In the genomic region with DNA sequence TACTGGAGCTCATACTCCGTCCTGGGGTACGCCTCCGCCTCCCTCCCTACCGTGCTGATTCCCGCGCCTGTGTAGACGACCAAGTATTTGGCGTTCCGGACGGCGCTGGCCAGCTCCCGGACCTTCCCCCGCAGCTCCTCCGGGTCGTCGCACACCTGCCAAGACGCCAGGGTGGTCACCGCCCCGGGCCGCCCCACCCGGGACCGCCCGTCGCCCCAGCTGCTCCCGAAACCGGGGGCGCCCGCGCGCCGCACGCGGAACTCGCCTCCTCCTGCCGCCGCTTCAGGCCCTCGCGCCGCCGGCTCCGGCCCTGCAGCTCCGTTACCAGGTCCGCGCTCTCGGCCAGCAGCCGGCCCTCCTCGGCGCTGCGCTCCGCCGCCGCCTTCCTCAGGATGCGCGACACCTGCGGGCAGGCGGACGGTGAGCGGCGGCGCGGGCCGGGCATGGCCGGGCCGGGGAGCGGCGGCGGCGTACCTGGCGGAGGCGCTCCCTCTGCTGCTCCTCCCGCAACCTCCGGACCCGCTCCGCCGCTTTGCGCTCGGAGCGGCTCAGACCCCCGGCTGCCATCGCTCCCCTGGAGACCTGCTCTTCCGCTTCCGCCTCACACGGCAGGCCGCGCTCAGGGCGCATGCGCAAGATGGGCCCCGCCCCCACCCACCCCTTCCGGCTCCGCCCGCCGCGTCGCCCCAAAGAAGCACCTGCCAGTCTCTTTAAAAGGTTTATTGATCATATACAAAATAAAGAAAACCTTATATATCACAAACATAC, we compare ENCODE assay signal across 8 cellular contexts. TPM values are rescaled to one million over a fixed set of nuclear protein-coding genes. Genes with fewer than 3 reads are reported as not detected.
DNase-seq lines count a peak whose midpoint lies in the region; ATAC-seq and TF ChIP-seq lines count a peak whose summit lies in the region.

A gene with protein sequence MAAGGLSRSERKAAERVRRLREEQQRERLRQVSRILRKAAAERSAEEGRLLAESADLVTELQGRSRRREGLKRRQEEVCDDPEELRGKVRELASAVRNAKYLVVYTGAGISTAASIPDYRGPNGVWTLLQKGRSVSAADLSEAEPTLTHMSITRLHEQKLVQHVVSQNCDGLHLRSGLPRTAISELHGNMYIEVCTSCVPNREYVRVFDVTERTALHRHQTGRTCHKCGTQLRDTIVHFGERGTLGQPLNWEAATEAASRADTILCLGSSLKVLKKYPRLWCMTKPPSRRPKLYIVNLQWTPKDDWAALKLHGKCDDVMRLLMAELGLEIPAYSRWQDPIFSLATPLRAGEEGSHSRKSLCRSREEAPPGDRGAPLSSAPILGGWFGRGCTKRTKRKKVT (minus strand): TSS at position 612 of the 768 bp plus-strand sequence. CDS start 45 bp downstream, at position 567.

- peaks cover 22% of the 10 kb centered on the region for H3K4me1 Mint-ChIP-seq in T-helper 1 cell treated with Interleukin-12 subunit alpha and Interleukin-12 subunit beta and Interleukin-4 antibody, amounts not matched to agents 30 μg/mL and 1 μg/mL, for 36 hours (ENCODE audit: low read depth)

- DNase-seq in G401 (ENCODE audit: low spot score) = peak; percentile 83
- peak; percentile 84 to 88 (median 87) for DNase-seq in NCI-H1417 (lab: John Stamatoyannopoulos, UW)
- DNase-seq in adrenal gland = peak in 6 of 7 donors; percentile 61 to 77 (median 68)
- peak; percentile 79 for DNase-seq in left cardiac atrium
- DNase-seq in prostate gland (ENCODE audit: low spot score) = peak; percentile 64
- DNase-seq in ureter (ENCODE audit: low spot score) = peak; percentile 81

- H3K9me3 Mint-ChIP-seq in T-helper 1 cell treated with Interleukin-12 subunit alpha and Interleukin-12 subunit beta and Interleukin-4 antibody, amounts not matched to agents 30 μg/mL and 1 μg/mL, for 36 hours = no peaks in the 10 kb centered on the region

- H3K9me3 ChIP-seq in adrenal gland (replicated peaks in 1 of 3) (no peaks in the 10 kb centered on the region), prostate gland (no peaks in the 10 kb centered on the region)

- peak within 1 kb of the TSS; percentile 86 for H3K27ac Mint-ChIP-seq in T-helper 1 cell treated with Interleukin-12 subunit alpha and Interleukin-12 subunit beta and Interleukin-4 antibody, amounts not matched to agents 30 μg/mL and 1 μg/mL, for 36 hours

- H3K27me3 ChIP-seq in adrenal gland (no peaks in the 10 kb centered on the region), prostate gland (replicated peaks; ENCODE audit: insufficient read depth) (no peaks in the 10 kb centered on the region)

- peaks cover 0 to 44% of the 10 kb centered on the region in 2 donors for H3K36me3 ChIP-seq in adrenal gland (replicated peaks in 1 of 2)
- peaks cover 10 to 11% of the 10 kb centered on the region in 2 donors for H3K36me3 ChIP-seq in prostate gland

- ATAC-seq in HG02610 (IDR thresholded peaks at IDR 0.05; ENCODE audit: unreplicated experiment) (peak; percentile 51), left cardiac atrium (peak; percentile 80 to 92)

- TF ChIP-seq CTCF in adrenal gland (IDR thresholded peaks at IDR 0.05) = no peak
- no peak for TF ChIP-seq CTCF in prostate gland (IDR thresholded peaks at IDR 0.05)

- H3K4me1 ChIP-seq in adrenal gland (replicated peaks in 1 of 2) (peaks cover 18 to 34% of the 10 kb centered on the region in 2 donors), prostate gland (replicated peaks) (peaks cover 4% of the 10 kb centered on the region)

- H3K4me3 ChIP-seq in adrenal gland (peak within 1 kb of the TSS; percentile 66 to 91 (median 72)), prostate gland (peak within 1 kb of the TSS; percentile 88 to 98)

- WGBS in adrenal gland, 4 donors = 0 to 1% (median 1%) methylated on average over 22 to 94 of the region's 94 CpGs
- WGBS in prostate gland = under 1% methylated on average over 39 of the region's 94 CpGs

- in situ Hi-C loops in G401 (cut with HindIII; ENCODE audit: low sequenced_read_pairs) = no loop called here

- peak within 1 kb of the TSS; percentile 92 for H3K4me3 Mint-ChIP-seq in T-helper 1 cell treated with Interleukin-12 subunit alpha and Interleukin-12 subunit beta and Interleukin-4 antibody, amounts not matched to agents 30 μg/mL and 1 μg/mL, for 36 hours

- no peaks in the 10 kb centered on the region for H3K27me3 Mint-ChIP-seq in T-helper 1 cell treated with Interleukin-12 subunit alpha and Interleukin-12 subunit beta and Interleukin-4 antibody, amounts not matched to agents 30 μg/mL and 1 μg/mL, for 36 hours (ENCODE audit: low read depth)

- H3K27ac ChIP-seq in adrenal gland (peak within 1 kb of the TSS in 3 of 5 donors; percentile 49 to 74 (median 64)), prostate gland (peak within 1 kb of the TSS; percentile 72 to 80)

- TF ChIP-seq POLR2A in adrenal gland (IDR thresholded peaks at IDR 0.05) (peak in 1 of 2 donors; percentile 36), prostate gland (IDR thresholded peaks at IDR 0.05) (peak; percentile 60)

- H3K36me3 Mint-ChIP-seq in T-helper 1 cell treated with Interleukin-12 subunit alpha and Interleukin-12 subunit beta and Interleukin-4 antibody, amounts not matched to agents 30 μg/mL and 1 μg/mL, for 36 hours (ENCODE audit: low read depth) = peaks cover 21% of the 10 kb centered on the region

- intact Hi-C loops in adrenal gland (cut with DNase I) = no loop called here
- intact Hi-C loops in left cardiac atrium (cut with DNase I) = no loop called here
- intact Hi-C loops in prostate gland (cut with DNase I) = no loop called here

RNA-seq across cellular contexts. Expression of the gene that starts here (rescaled TPM):
- 15.4 and 17.6 TPM in 2 replicates for total RNA-seq in G401 (2014; rRNA removed; shearing (Covaris generic))
- total RNA-seq in adrenal gland (10 to 100 TPM; 10.4 to 25.2 (median 14.6) TPM), left cardiac atrium (1 to 10 TPM; 8.9 to 9.2 TPM), prostate gland (10 to 100 TPM; 22.4 to 39.9 TPM), ureter (30.4 TPM)
- 10 to 100 TPM in 2 of 3 donors, 1 to 10 TPM in 1; 4.2 to 49.8 (median 33.3) TPM for polyA plus RNA-seq in adrenal gland

Comparison
In these comparisons a context has a peak if more than half of its experiments do, and no peak if none do; other contexts are left out.
1. Peak in every context shown above with its lines: DNase-seq, ATAC-seq, H3K4me3 ChIP-seq and H3K27ac ChIP-seq.